In the genomic region with DNA sequence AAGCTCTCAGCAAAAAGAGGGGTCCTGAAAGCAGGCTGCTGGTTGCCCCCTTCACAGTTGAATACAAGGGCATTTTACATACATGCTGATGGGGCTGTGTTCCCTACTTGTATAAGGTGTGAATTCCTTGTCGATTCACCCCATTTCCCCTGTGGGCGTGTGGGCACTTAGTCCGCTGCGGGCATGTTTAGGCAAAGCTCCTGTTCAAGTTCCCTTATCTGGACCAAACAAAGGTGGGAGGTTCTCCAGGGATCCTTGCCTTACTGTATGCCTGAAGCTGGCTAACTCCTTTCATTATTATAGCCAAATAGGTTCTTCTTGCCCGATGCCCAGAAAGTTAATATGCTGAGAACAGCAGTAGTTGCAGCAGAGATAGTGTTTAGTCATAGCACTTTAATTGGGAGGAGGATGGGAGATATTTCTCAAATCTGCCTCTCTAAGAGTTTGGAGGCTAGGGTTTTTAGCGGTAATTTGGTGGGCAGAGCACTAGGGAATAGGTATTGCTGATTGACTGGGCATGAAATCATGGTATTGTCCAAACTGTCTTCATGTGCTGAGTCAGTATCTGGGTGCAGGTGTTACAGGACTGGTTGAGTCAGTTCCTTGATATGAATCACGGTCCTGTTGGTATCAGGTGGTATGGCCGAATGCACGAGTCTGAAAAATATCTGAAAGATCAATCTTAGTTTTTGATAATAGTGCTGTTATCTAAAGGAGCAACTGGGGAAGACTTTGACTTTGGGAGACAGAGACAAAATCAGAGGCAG, we compare ENCODE assay signal across 17 cellular contexts.
"Had no signal": no experiment of that assay in that cellular context is flagged by ENCODE, and none has a peak within 500 bp of the region (broad histone marks: within the 10 kb centered on the region; RNA-seq: fewer than 3 reads in every experiment).

No MANE protein-coding gene starts in this region.

- H3K27ac ChIP-seq: brain microvascular endothelial cell, thyroid gland, vagina had no signal

- H3K9me3 ChIP-seq: thyroid gland had no signal

- H3K27ac Mint-ChIP-seq: activated naive CD8-positive, alpha-beta T cell treated with anti-CD3 and anti-CD28 coated beads, Interleukin-2, amount 10 ng/mL, durations not matched to agents 7 days and 5 days; dendritic cell treated with granulocyte-macrophage colony-stimulating factor and Interleukin-4, amounts not matched to agents 40 ng/mL and 50 ng/mL, for 4 days; natural killer cell treated with Interleukin-12 subunit alpha and Interleukin-12 subunit beta and Interleukin-15 and Interleukin-18, amount 100 ng/mL, for 72 hours; stimulated activated memory B cell treated with anti-CD40 and anti-IgM and Interleukin-4, amounts not matched to agents 10 μg/mL and 1 μg/mL and 100 μg/mL, for 72 hours had no signal

- H3K4me3 Mint-ChIP-seq: activated naive CD8-positive, alpha-beta T cell treated with anti-CD3 and anti-CD28 coated beads, Interleukin-2, amount 10 ng/mL, durations not matched to agents 7 days and 5 days; dendritic cell treated with granulocyte-macrophage colony-stimulating factor and Interleukin-4, amounts not matched to agents 40 ng/mL and 50 ng/mL, for 4 days; natural killer cell treated with Interleukin-12 subunit alpha and Interleukin-12 subunit beta and Interleukin-15 and Interleukin-18, amount 100 ng/mL, for 72 hours; stimulated activated memory B cell treated with anti-CD40 and anti-IgM and Interleukin-4, amounts not matched to agents 10 μg/mL and 1 μg/mL and 100 μg/mL, for 72 hours had no signal

- ATAC-seq: natural killer cell treated with Interleukin-12 subunit alpha and Interleukin-12 subunit beta and Interleukin-15 and Interleukin-18, amount 100 ng/mL, for 72 hours; stimulated activated memory B cell treated with anti-CD40 and anti-IgM and Interleukin-4, amounts not matched to agents 10 μg/mL and 1 μg/mL and 100 μg/mL, for 72 hours had no signal

- H3K27me3 ChIP-seq: brain microvascular endothelial cell, thyroid gland, vagina had no signal

- H3K4me3 ChIP-seq: thyroid gland, vagina had no signal

- DNase-seq: activated CD4-positive, CD25-positive, alpha-beta regulatory T cell treated with anti-CD3 and anti-CD28 coated beads, Interleukin-2, amount 50 U/mL, for 72 hours; activated naive CD4-positive, alpha-beta T cell; activated naive CD8-positive, alpha-beta T cell treated with anti-CD3 and anti-CD28 coated beads, Interleukin-2, amount 10 ng/mL, durations not matched to agents 7 days and 5 days; anterior cingulate cortex; brain microvascular endothelial cell; cerebellar nuclear complex; effector memory CD4-positive, alpha-beta T cell; erythroblast; hippocampal formation; kidney glomerular epithelial cell; nucleus accumbens; stimulated activated CD4-positive, alpha-beta T cell treated with anti-CD3 and anti-CD28 coated beads, Interleukin-2, amount 100 ng/mL, for 48 hours; thyroid gland had no signal

- H3K36me3 ChIP-seq: thyroid gland, vagina had no signal

- H3K27me3 Mint-ChIP-seq: activated naive CD8-positive, alpha-beta T cell treated with anti-CD3 and anti-CD28 coated beads, Interleukin-2, amount 10 ng/mL, durations not matched to agents 7 days and 5 days; dendritic cell treated with granulocyte-macrophage colony-stimulating factor and Interleukin-4, amounts not matched to agents 40 ng/mL and 50 ng/mL, for 4 days; natural killer cell treated with Interleukin-12 subunit alpha and Interleukin-12 subunit beta and Interleukin-15 and Interleukin-18, amount 100 ng/mL, for 72 hours; stimulated activated memory B cell treated with anti-CD40 and anti-IgM and Interleukin-4, amounts not matched to agents 10 μg/mL and 1 μg/mL and 100 μg/mL, for 72 hours had no signal
